In genomic region chr1:156012051-156012817, GRCh38 we compare ENCODE assay signal across 16 cellular contexts. TPM values are rescaled to one million over a fixed set of nuclear protein-coding genes. Genes with fewer than 3 reads are reported as not detected.
DNase-seq lines count a peak whose midpoint lies in the region; ATAC-seq and TF ChIP-seq lines count a peak whose summit lies in the region.
"Had no signal": no experiment of that assay in that cellular context is flagged by ENCODE, and none has a peak within 500 bp of the region (broad histone marks: within the 10 kb centered on the region; RNA-seq: fewer than 3 reads in every experiment).

No MANE protein-coding gene starts in this region.

- ATAC-seq in GM18502 (IDR thresholded peaks at IDR 0.05; ENCODE audit: poor library complexity, unreplicated experiment) (peak; percentile 83), GM19455 (IDR thresholded peaks at IDR 0.05; ENCODE audit: unreplicated experiment) (peak; percentile 73), HG02981 (IDR thresholded peaks at IDR 0.05; ENCODE audit: unreplicated experiment) (peak; percentile 82), Panc1 (no peak)
- ATAC-seq in activated CD4-positive, alpha-beta T cell treated with anti-CD3 and anti-CD28 coated beads for 36 hours = no peak
- ATAC-seq: body of pancreas had no signal

- no peak overlapping the region for H3K27ac ChIP-seq in Panc1 (ENCODE audit: low read length)
- H3K27ac ChIP-seq: body of pancreas, esophagus muscularis mucosa, GM23248 had no signal

- no peak overlapping the region for H3K4me3 Mint-ChIP-seq in activated CD4-positive, alpha-beta T cell treated with anti-CD3 and anti-CD28 coated beads for 36 hours
- H3K4me3 Mint-ChIP-seq: nephron progenitor cell; stimulated activated naive CD8-positive, alpha-beta T cell treated with anti-CD3 and anti-CD28 coated beads, Interleukin-15, Interleukin-2, amounts not matched to agents 100 ng/mL and 50 ng/mL, for 24 hours had no signal

- no peaks in the 10 kb centered on the region for H3K27me3 Mint-ChIP-seq in activated CD4-positive, alpha-beta T cell treated with anti-CD3 and anti-CD28 coated beads for 36 hours
- H3K27me3 Mint-ChIP-seq: stimulated activated naive CD8-positive, alpha-beta T cell treated with anti-CD3 and anti-CD28 coated beads, Interleukin-15, Interleukin-2, amounts not matched to agents 100 ng/mL and 50 ng/mL, for 24 hours had no signal

- peaks cover 54% of the 10 kb centered on the region for H3K36me3 Mint-ChIP-seq in activated CD4-positive, alpha-beta T cell treated with anti-CD3 and anti-CD28 coated beads for 36 hours (ENCODE audit: low read depth)

- H3K27me3 ChIP-seq in Panc1 (ENCODE audit: control insufficient read depth, insufficient read depth, low read length) = no peaks in the 10 kb centered on the region
- H3K27me3 ChIP-seq: body of pancreas, esophagus muscularis mucosa had no signal

- no peaks in the 10 kb centered on the region for H3K9me3 Mint-ChIP-seq in activated CD4-positive, alpha-beta T cell treated with anti-CD3 and anti-CD28 coated beads for 36 hours (ENCODE audit: low read depth)
- H3K9me3 Mint-ChIP-seq: nephron progenitor cell; stimulated activated naive CD8-positive, alpha-beta T cell treated with anti-CD3 and anti-CD28 coated beads, Interleukin-15, Interleukin-2, amounts not matched to agents 100 ng/mL and 50 ng/mL, for 24 hours had no signal

- no peak overlapping the region for H3K27ac Mint-ChIP-seq in activated CD4-positive, alpha-beta T cell treated with anti-CD3 and anti-CD28 coated beads for 36 hours
- H3K27ac Mint-ChIP-seq: stimulated activated naive CD8-positive, alpha-beta T cell treated with anti-CD3 and anti-CD28 coated beads, Interleukin-15, Interleukin-2, amounts not matched to agents 100 ng/mL and 50 ng/mL, for 24 hours had no signal

- no peaks in the 10 kb centered on the region for H3K9me3 ChIP-seq in Panc1 (ENCODE audit: control insufficient read depth, insufficient read depth, low read depth, low read length)
- H3K9me3 ChIP-seq: body of pancreas, esophagus muscularis mucosa had no signal

- intact Hi-C loops in Panc1 (cut with micrococcal nuclease; ENCODE audit: unreplicated experiment) = no loop called here
- intact Hi-C loops in activated CD4-positive, alpha-beta T cell treated with anti-CD3 and anti-CD28 coated beads for 36 hours (cut with DNase I, micrococcal nuclease) = no loop called here

- DNase-seq in Panc1 (ENCODE audit: low read depth, low spot score) (no peak), NK-92 (lab: John Stamatoyannopoulos, UW; ENCODE audit: unreplicated experiment) (no peak), amygdala (lab: John Stamatoyannopoulos, UW) (no peak), OCI-M2 (lab: John Stamatoyannopoulos, UW; ENCODE audit: unreplicated experiment) (no peak)
- DNase-seq in activated CD4-positive, alpha-beta T cell treated with anti-CD3 and anti-CD28 coated beads for 36 hours = no peak
- DNase-seq: body of pancreas, COR-L47, GM23248, NCI-H524, nephron progenitor cell had no signal

- POLR2A ChIA-PET in Panc1 (lab: Charles Lee) = no interaction called here
- POLR2A ChIA-PET in activated CD4-positive, alpha-beta T cell treated with anti-CD3 and anti-CD28 coated beads for 36 hours (lab: Charles Lee) = no interaction called here

- peaks cover 13% of the 10 kb centered on the region for H3K36me3 ChIP-seq in Panc1 (ENCODE audit: control insufficient read depth, insufficient read depth, low read length)

- H3K4me1 ChIP-seq in Panc1 (ENCODE audit: control insufficient read depth, insufficient read depth, low read length) = no peaks in the 10 kb centered on the region
- H3K4me1 ChIP-seq: body of pancreas, esophagus muscularis mucosa had no signal

- no peak overlapping the region for H3K4me3 ChIP-seq in Panc1 (ENCODE audit: low read depth in 2 of 2, low read length in 2 of 2)
- H3K4me3 ChIP-seq: body of pancreas, esophagus muscularis mucosa, GM23248 had no signal

- in situ Hi-C loops in Panc1 (cut with HindIII; ENCODE audit: low pct_unique_long_range_greater_than_20kb, low sequenced_read_pairs) = no loop called here

- peaks cover 2% of the 10 kb centered on the region for H3K4me1 Mint-ChIP-seq in activated CD4-positive, alpha-beta T cell treated with anti-CD3 and anti-CD28 coated beads for 36 hours

- TF ChIP-seq CTCF in Panc1 (IDR thresholded peaks at IDR 0.05) = no peak

- TSS peak; percentile 23 for BruUV-seq in Panc1 (replicated peaks; lab: Mats Ljungman, UMichigan)

- CTCF ChIA-PET in Panc1 (lab: Charles Lee) = no interaction called here
- CTCF ChIA-PET in activated CD4-positive, alpha-beta T cell treated with anti-CD3 and anti-CD28 coated beads for 36 hours (lab: Charles Lee) = interaction anchor here (0.9 kb wide), 1 partner anchor 32 kb away, joined by 3 read pairs; no protein-coding TSS in a partner anchor

RNA-seq across cellular contexts. Expression of gene SSR2, which starts 8.5 kb away (rescaled TPM):
- total RNA-seq in Panc1 (2021; ENCODE audit: unreplicated experiment) = 252 TPM
- polyA plus RNA-seq in Panc1 (2012; ENCODE audit: insufficient read length) = 250 TPM
- total RNA-seq in activated CD4-positive, alpha-beta T cell treated with anti-CD3 and anti-CD28 coated beads for 36 hours = 100 to 1,000 TPM; 143 to 197 TPM

RNA-seq across cellular contexts. Expression of gene ARHGEF2, which starts 33.9 kb away (rescaled TPM):
- 87.0 TPM for total RNA-seq in Panc1 (2021; ENCODE audit: unreplicated experiment)
- polyA plus RNA-seq in Panc1 (2012; ENCODE audit: insufficient read length) = 90.6 TPM
- 100 to 1,000 TPM; 135 to 216 TPM for total RNA-seq in activated CD4-positive, alpha-beta T cell treated with anti-CD3 and anti-CD28 coated beads for 36 hours

RNA-seq across cellular contexts. Expression of gene UBQLN4, which starts 41.4 kb away (rescaled TPM):
- 60.0 TPM for total RNA-seq in Panc1 (2021; ENCODE audit: unreplicated experiment)
- polyA plus RNA-seq in Panc1 (2012; ENCODE audit: insufficient read length) = 54.4 TPM
- 10 to 100 TPM; 34.5 to 49.0 TPM for total RNA-seq in activated CD4-positive, alpha-beta T cell treated with anti-CD3 and anti-CD28 coated beads for 36 hours

RNA-seq across cellular contexts. Expression of gene LAMTOR2, which starts 42.3 kb away (rescaled TPM):
- total RNA-seq in Panc1 (2021; ENCODE audit: unreplicated experiment) = 63.4 TPM
- 111 TPM for polyA plus RNA-seq in Panc1 (2012; ENCODE audit: insufficient read length)
- 10 to 100 TPM; 26.1 to 50.3 TPM for total RNA-seq in activated CD4-positive, alpha-beta T cell treated with anti-CD3 and anti-CD28 coated beads for 36 hours

RNA-seq across cellular contexts. Expression of gene RAB25, which starts 48.7 kb away (rescaled TPM):
- total RNA-seq in Panc1 (2021; ENCODE audit: unreplicated experiment) = not detected
- not detected for polyA plus RNA-seq in Panc1 (2012; ENCODE audit: insufficient read length)
- total RNA-seq in activated CD4-positive, alpha-beta T cell treated with anti-CD3 and anti-CD28 coated beads for 36 hours = under 1 TPM; 0.46 to 0.77 TPM
- total RNA-seq: esophagus muscularis mucosa; GM23248; T-helper 1 cell treated with Interleukin-12 subunit alpha and Interleukin-12 subunit beta and Interleukin-4 antibody, amounts not matched to agents 30 ng/mL and 1 ng/mL, for 36 hours had no signal
- polyA plus RNA-seq: GM23248 had no signal

Comparison
In these comparisons a context has a peak if more than half of its experiments do, and no peak if none do; other contexts are left out.
1. ATAC-seq: peak in GM18502 (single experiment), GM19455 (single experiment) and HG02981 (single experiment); none in Panc1 (single experiment) and activated CD4-positive, alpha-beta T cell treated with anti-CD3 and anti-CD28 coated beads for 36 hours (single experiment).